ENCODE assay signal across 9 cellular contexts in genomic region chr4:8303485-8304281, GRCh38. TPM values are rescaled to one million over a fixed set of nuclear protein-coding genes. Genes with fewer than 3 reads are reported as not detected.
DNase-seq lines count a peak whose midpoint lies in the region; ATAC-seq and TF ChIP-seq lines count a peak whose summit lies in the region.
"Had no signal": no experiment of that assay in that cellular context is flagged by ENCODE, and none has a peak within 500 bp of the region (broad histone marks: within the 10 kb centered on the region; RNA-seq: fewer than 3 reads in every experiment).

No MANE protein-coding gene starts in this region.

- 100% methylated on average over 1 of the region's 13 CpGs for WGBS in trophoblast cell (ENCODE audit: extremely low coverage, insufficient coverage, insufficient read length)
- WGBS in esophagus muscularis mucosa, result 77% methylated on average over 13 of the region's 13 CpGs

- no peak overlapping the region for H3K23ac ChIP-seq in trophoblast cell (ENCODE audit: low read length)

- H3K14ac ChIP-seq in trophoblast cell (ENCODE audit: low read length), result peak overlapping the region; percentile 11

- no peak overlapping the region for H3K9ac ChIP-seq in trophoblast cell (ENCODE audit: low read length)

- no peak for ATAC-seq in upper lobe of right lung

- no peak overlapping the region for H4K12ac ChIP-seq in trophoblast cell (ENCODE audit: low read depth, low read length)

- TF ChIP-seq POLR2A in esophagus muscularis mucosa (IDR thresholded peaks at IDR 0.05; ENCODE audit: low read depth), result no peak

- H4K8ac ChIP-seq in trophoblast cell (ENCODE audit: low read depth, low read length), result no peak overlapping the region

- H3K4me1 ChIP-seq in trophoblast cell (ENCODE audit: control insufficient read depth in 1 of 2, insufficient read depth in 2 of 2, low read length in 2 of 2), result peaks cover 0 to 4% of the 10 kb centered on the region in 2 experiments
- H3K4me1 ChIP-seq in esophagus muscularis mucosa, result peaks cover 16 to 36% (median 25%) of the 10 kb centered on the region in 4 donors
- no peaks in the 10 kb centered on the region for H3K4me1 ChIP-seq in effector memory CD4-positive, alpha-beta T cell (ENCODE audit: control insufficient read depth, insufficient read depth, low read length, poor library complexity, severe bottlenecking)
- no peaks in the 10 kb centered on the region for H3K4me1 ChIP-seq in upper lobe of right lung

- H3K79me1 ChIP-seq in trophoblast cell (ENCODE audit: low read length), result peaks cover 5% of the 10 kb centered on the region

- H3K9me3 ChIP-seq in trophoblast cell (ENCODE audit: insufficient read depth, low read depth, low read length), result peaks cover 7% of the 10 kb centered on the region
- no peaks in the 10 kb centered on the region for H3K9me3 ChIP-seq in esophagus muscularis mucosa
- no peaks in the 10 kb centered on the region for H3K9me3 ChIP-seq in effector memory CD4-positive, alpha-beta T cell (ENCODE audit: control insufficient read depth, low read length)
- H3K9me3 ChIP-seq in upper lobe of right lung, result no peaks in the 10 kb centered on the region
- H3K9me3 ChIP-seq: tibial artery had no signal

- TF ChIP-seq EP300 in esophagus muscularis mucosa (IDR thresholded peaks at IDR 0.05), result no peak

- peak; percentile 95 for DNase-seq in ELR (ENCODE audit: low read depth)
- DNase-seq in NCI-H774 (lab: John Stamatoyannopoulos, UW), result peak; percentile 34
- DNase-seq in dermis blood vessel endothelial cell, result peak; percentile 84
- DNase-seq in trophoblast cell, result peak; percentile 8 to 73
- DNase-seq in esophagus muscularis mucosa (ENCODE audit: extremely low spot score), result no peak
- no peak for DNase-seq in ureter (ENCODE audit: low spot score)
- no peak for DNase-seq in effector memory CD4-positive, alpha-beta T cell
- DNase-seq in upper lobe of right lung, result no peak

- peaks cover 0 to 3% of the 10 kb centered on the region in 2 experiments for H3K36me3 ChIP-seq in trophoblast cell (ENCODE audit: control insufficient read depth in 1 of 2, insufficient read depth in 2 of 2, low read length in 2 of 2)
- peaks cover 0 to 9% (median 4%) of the 10 kb centered on the region in 4 donors for H3K36me3 ChIP-seq in esophagus muscularis mucosa
- H3K36me3 ChIP-seq in effector memory CD4-positive, alpha-beta T cell (ENCODE audit: control insufficient read depth, insufficient read depth, low read length), result no peaks in the 10 kb centered on the region
- no peaks in the 10 kb centered on the region for H3K36me3 ChIP-seq in upper lobe of right lung
- H3K36me3 ChIP-seq: tibial artery had no signal

- H3K79me2 ChIP-seq in trophoblast cell (ENCODE audit: control insufficient read depth, insufficient read depth, low read length, poor library complexity), result no peaks in the 10 kb centered on the region

- no peak overlapping the region for H2AK5ac ChIP-seq in trophoblast cell (ENCODE audit: low read length)

- H3K4me2 ChIP-seq in trophoblast cell (ENCODE audit: low read length), result no peak overlapping the region

- H3K27ac ChIP-seq in trophoblast cell (ENCODE audit: low read depth, low read length) (no peak overlapping the region), esophagus muscularis mucosa (replicated peaks in 1 of 4) (peak overlapping the region in 2 of 4 donors; percentile 23 to 42), upper lobe of right lung (no peak overlapping the region)
- no peak overlapping the region for H3K27ac ChIP-seq in effector memory CD4-positive, alpha-beta T cell (ENCODE audit: insufficient read depth, low read length, poor library complexity, severe bottlenecking)
- H3K27ac ChIP-seq: tibial artery had no signal

- peak overlapping the region; percentile 55 for H2BK12ac ChIP-seq in trophoblast cell (ENCODE audit: low read length)

- no peak overlapping the region for H3K4ac ChIP-seq in trophoblast cell (ENCODE audit: low read depth, low read length)

- H3K4me3 ChIP-seq in trophoblast cell (ENCODE audit: low read depth, low read length), result no peak overlapping the region
- no peak overlapping the region for H3K4me3 ChIP-seq in esophagus muscularis mucosa
- H3K4me3 ChIP-seq in effector memory CD4-positive, alpha-beta T cell (ENCODE audit: insufficient read depth, low read depth, low read length, poor library complexity, severe bottlenecking), result no peak overlapping the region
- H3K4me3 ChIP-seq in upper lobe of right lung, result no peak overlapping the region
- H3K4me3 ChIP-seq: tibial artery had no signal

- no peaks in the 10 kb centered on the region for H3K27me3 ChIP-seq in trophoblast cell (ENCODE audit: insufficient read depth, low read length)
- H3K27me3 ChIP-seq in esophagus muscularis mucosa, result no peaks in the 10 kb centered on the region
- H3K27me3 ChIP-seq in effector memory CD4-positive, alpha-beta T cell (replicated peaks; ENCODE audit: control insufficient read depth, insufficient read depth, low read length, poor library complexity, severe bottlenecking), result no peaks in the 10 kb centered on the region
- H3K27me3 ChIP-seq in upper lobe of right lung, result no peaks in the 10 kb centered on the region

- H3K18ac ChIP-seq in trophoblast cell (ENCODE audit: low read length), result no peak overlapping the region

- H2AFZ ChIP-seq in trophoblast cell (ENCODE audit: insufficient read depth, low read length, poor library complexity), result no peak overlapping the region

- H4K91ac ChIP-seq in trophoblast cell (ENCODE audit: low read depth, low read length), result peak overlapping the region; percentile 11

- intact Hi-C loops in esophagus muscularis mucosa (cut with DNase I) (no loop called here), upper lobe of right lung (cut with DNase I) (no loop called here)

- no peak overlapping the region for H2BK120ac ChIP-seq in trophoblast cell (ENCODE audit: insufficient read depth, low read length, poor library complexity)

- no peak for TF ChIP-seq CTCF in esophagus muscularis mucosa (IDR thresholded peaks at IDR 0.05)
- no peak for TF ChIP-seq CTCF in upper lobe of right lung (IDR thresholded peaks at IDR 0.05)

- H2BK5ac ChIP-seq in trophoblast cell (ENCODE audit: low read depth, low read length, poor library complexity), result peak overlapping the region; percentile 0

RNA-seq across cellular contexts. Expression of gene HTRA3, which starts 34.1 kb away (rescaled TPM):
- total RNA-seq in dermis blood vessel endothelial cell (3.0 and 3.6 TPM in 2 replicates), esophagus muscularis mucosa (10 to 100 TPM; 56.1 to 82.2 (median 67.2) TPM), ureter (17.5 TPM), upper lobe of right lung (25.0 TPM)
- 31.1 and 33.0 TPM in 2 replicates for polyA plus RNA-seq in trophoblast cell (2013)

Comparison
In these comparisons a context has a peak if more than half of its experiments do, and no peak if none do; other contexts are left out.
1. DNase-seq: peak in ELR (single experiment), NCI-H774 (single experiment), dermis blood vessel endothelial cell (single experiment) and trophoblast cell (2 of 2); none in esophagus muscularis mucosa (single experiment), ureter (single experiment), effector memory CD4-positive, alpha-beta T cell (0 of 3) and upper lobe of right lung (single experiment).